Comparison of ENCODE assay signal across 1 cellular context in the genomic region with DNA sequence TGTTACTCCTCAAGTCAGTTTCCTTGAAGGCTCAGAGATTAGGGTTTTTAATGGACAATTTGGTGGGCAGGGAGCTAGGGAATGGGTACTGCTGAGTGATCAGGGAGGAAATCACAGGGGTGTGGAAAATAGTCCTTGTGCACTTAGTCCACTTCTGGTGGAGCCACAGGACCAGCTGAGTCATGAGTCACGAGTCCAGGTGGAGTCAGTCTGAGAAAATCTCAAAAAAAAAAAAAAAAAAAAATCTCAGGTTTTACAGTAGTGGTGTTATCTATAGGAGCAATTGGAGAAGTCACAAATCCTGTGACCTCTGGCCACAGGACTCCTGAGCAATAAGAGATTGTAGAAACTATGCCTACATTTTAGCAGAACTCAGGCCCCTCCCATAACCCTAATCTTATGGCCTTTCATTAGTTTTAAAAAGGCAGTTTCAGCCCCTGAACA.
TF ChIP-seq lines count a peak whose summit lies in the region.

No MANE protein-coding gene starts in this region.

TF ChIP-seq in K562, 482 proteins besides CTCF, POLR2A, EP300 and RAD21 (continued from another document and continues in another):
- peak; percentile 75; the same call in 1 of the 2 replicates for TF ChIP-seq ZNF589 (CRISPR knock-in tag; IDR thresholded peaks at IDR 0.05; ENCODE audit: low read depth)
- no peak for TF ChIP-seq NUFIP1 (IDR thresholded peaks at IDR 0.05; ENCODE audit: partially characterized antibody)
- peak; percentile 29; the same call in 1 of the 2 replicates for TF ChIP-seq RAD51 (IDR thresholded peaks at IDR 0.05; ENCODE audit: borderline replicate concordance, low read depth)
- TF ChIP-seq PREB (CRISPR knock-in tag; IDR thresholded peaks at IDR 0.05), result no peak
- TF ChIP-seq NR2C2 (CRISPR knock-in tag; IDR thresholded peaks at IDR 0.05), result no peak
- peak; percentile 53 for TF ChIP-seq NR2C2 (tag; IDR thresholded peaks at IDR 0.05)
- peak; percentile 87 for TF ChIP-seq ZNF584 (CRISPR knock-in tag; IDR thresholded peaks at IDR 0.05; ENCODE audit: low read depth)
- TF ChIP-seq TOE1 (IDR thresholded peaks at IDR 0.05; ENCODE audit: borderline replicate concordance), result peak; percentile 69; the same call in 1 of the 2 replicates
- no peak for TF ChIP-seq TOE1 (CRISPR knock-in tag; IDR thresholded peaks at IDR 0.05; ENCODE audit: borderline replicate concordance, low read depth)
- no peak for TF ChIP-seq ZNF586 (CRISPR knock-in tag; conservative IDR thresholded peaks at IDR 0.05)
- TF ChIP-seq FOXM1 (IDR thresholded peaks at IDR 0.05; ENCODE audit: low read depth), result peak; percentile 54; the same call in 1 of the 2 replicates
- no peak for TF ChIP-seq FOXM1 (CRISPR knock-in tag; IDR thresholded peaks at IDR 0.05; ENCODE audit: low read depth)
- no peak for TF ChIP-seq NCOA2 (IDR thresholded peaks at IDR 0.05; ENCODE audit: partially characterized antibody in 2 of 2)
- TF ChIP-seq MAFK (IDR thresholded peaks at IDR 0.05; ENCODE audit: low read length), result peak; percentile 24; the same call in 1 of the 2 replicates
- TF ChIP-seq FOXO4 (CRISPR knock-in tag; IDR thresholded peaks at IDR 0.05), result no peak
- TF ChIP-seq C11orf30 (IDR thresholded peaks at IDR 0.05; ENCODE audit: low read depth), result peak; percentile 64; the same call in 1 of the 2 replicates
- TF ChIP-seq KLF6 (CRISPR knock-in tag; IDR thresholded peaks at IDR 0.05; ENCODE audit: borderline replicate concordance), result no peak
- peak in 1 of 2 experiments; percentile 83; a peak in 2 of 4 replicates for TF ChIP-seq MLLT1 (IDR thresholded peaks at IDR 0.05)
- TF ChIP-seq JUND (IDR thresholded peaks at IDR 0.05; ENCODE audit: borderline replicate concordance, low read depth, low read length), result peak; percentile 88; the same call in 1 of the 2 replicates
- TF ChIP-seq JUND (tag; IDR thresholded peaks at IDR 0.05; ENCODE audit: borderline replicate concordance, low read depth, low read length), result peak; percentile 76; the same call in 2 of the 3 replicates
- TF ChIP-seq ESRRA (IDR thresholded peaks at IDR 0.05; ENCODE audit: borderline replicate concordance, low read depth), result peak; percentile 77; the same call in 1 of the 2 replicates
- 0 out of 2 replicates have a peak, but pooled peaks have one; percentile 50 for TF ChIP-seq ATF7 (IDR thresholded peaks at IDR 0.05)
- TF ChIP-seq, protein P1, sequence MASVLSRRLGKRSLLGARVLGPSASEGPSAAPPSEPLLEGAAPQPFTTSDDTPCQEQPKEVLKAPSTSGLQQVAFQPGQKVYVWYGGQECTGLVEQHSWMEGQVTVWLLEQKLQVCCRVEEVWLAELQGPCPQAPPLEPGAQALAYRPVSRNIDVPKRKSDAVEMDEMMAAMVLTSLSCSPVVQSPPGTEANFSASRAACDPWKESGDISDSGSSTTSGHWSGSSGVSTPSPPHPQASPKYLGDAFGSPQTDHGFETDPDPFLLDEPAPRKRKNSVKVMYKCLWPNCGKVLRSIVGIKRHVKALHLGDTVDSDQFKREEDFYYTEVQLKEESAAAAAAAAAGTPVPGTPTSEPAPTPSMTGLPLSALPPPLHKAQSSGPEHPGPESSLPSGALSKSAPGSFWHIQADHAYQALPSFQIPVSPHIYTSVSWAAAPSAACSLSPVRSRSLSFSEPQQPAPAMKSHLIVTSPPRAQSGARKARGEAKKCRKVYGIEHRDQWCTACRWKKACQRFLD (CRISPR knock-in tag; IDR thresholded peaks at IDR 0.05), result peak; percentile 74; the same call in 1 of the 2 replicates
- peak; percentile 83 for TF ChIP-seq NFE2 (IDR thresholded peaks at IDR 0.05; ENCODE audit: low read depth)
- TF ChIP-seq ZNF316 (IDR thresholded peaks at IDR 0.05), result peak; percentile 73; the same call in 1 of the 2 replicates
- peak; percentile 79; the same call in 1 of the 2 replicates for TF ChIP-seq HMG20A (CRISPR knock-in tag; conservative IDR thresholded peaks at IDR 0.05)
- no peak; the same call in 1 of the 2 replicates for TF ChIP-seq CREB1 (IDR thresholded peaks at IDR 0.05)
- 0 out of 2 replicates have a peak, but pooled peaks have one; percentile 16 for TF ChIP-seq CREB1 (CRISPR knock-in tag; IDR thresholded peaks at IDR 0.05)
- no peak for TF ChIP-seq NONO (IDR thresholded peaks at IDR 0.05; ENCODE audit: low read depth in 2 of 2, low read length in 1 of 2)
- no peak for TF ChIP-seq DLX4 (CRISPR knock-in tag; IDR thresholded peaks at IDR 0.05)
- TF ChIP-seq NCOR1 (IDR thresholded peaks at IDR 0.05), result peak; percentile 64
- peak; percentile 82; the same call in 1 of the 2 replicates for TF ChIP-seq NBN (IDR thresholded peaks at IDR 0.05; ENCODE audit: low read depth)
- TF ChIP-seq HDGF (IDR thresholded peaks at IDR 0.05), result no peak
- peak; percentile 90 for TF ChIP-seq TEAD4 (IDR thresholded peaks at IDR 0.05; ENCODE audit: low read length)
- TF ChIP-seq TEAD4 (CRISPR knock-in tag; IDR thresholded peaks at IDR 0.05; ENCODE audit: borderline replicate concordance), result no peak
- TF ChIP-seq, protein P2, sequence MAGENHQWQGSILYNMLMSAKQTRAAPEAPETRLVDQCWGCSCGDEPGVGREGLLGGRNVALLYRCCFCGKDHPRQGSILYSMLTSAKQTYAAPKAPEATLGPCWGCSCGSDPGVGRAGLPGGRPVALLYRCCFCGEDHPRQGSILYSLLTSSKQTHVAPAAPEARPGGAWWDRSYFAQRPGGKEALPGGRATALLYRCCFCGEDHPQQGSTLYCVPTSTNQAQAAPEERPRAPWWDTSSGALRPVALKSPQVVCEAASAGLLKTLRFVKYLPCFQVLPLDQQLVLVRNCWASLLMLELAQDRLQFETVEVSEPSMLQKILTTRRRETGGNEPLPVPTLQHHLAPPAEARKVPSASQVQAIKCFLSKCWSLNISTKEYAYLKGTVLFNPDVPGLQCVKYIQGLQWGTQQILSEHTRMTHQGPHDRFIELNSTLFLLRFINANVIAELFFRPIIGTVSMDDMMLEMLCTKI (IDR thresholded peaks at IDR 0.05; ENCODE audit: partially characterized antibody), result no peak
- TF ChIP-seq FOXJ2 (tag; IDR thresholded peaks at IDR 0.05), result peak; percentile 88
- TF ChIP-seq ZNF644 (tag; IDR thresholded peaks at IDR 0.05; ENCODE audit: low read depth), result peak; percentile 83; the same call in 1 of the 2 replicates
- TF ChIP-seq FOSL1 (tag; conservative IDR thresholded peaks at IDR 0.05), result peak; percentile 95
- TF ChIP-seq, protein P3, sequence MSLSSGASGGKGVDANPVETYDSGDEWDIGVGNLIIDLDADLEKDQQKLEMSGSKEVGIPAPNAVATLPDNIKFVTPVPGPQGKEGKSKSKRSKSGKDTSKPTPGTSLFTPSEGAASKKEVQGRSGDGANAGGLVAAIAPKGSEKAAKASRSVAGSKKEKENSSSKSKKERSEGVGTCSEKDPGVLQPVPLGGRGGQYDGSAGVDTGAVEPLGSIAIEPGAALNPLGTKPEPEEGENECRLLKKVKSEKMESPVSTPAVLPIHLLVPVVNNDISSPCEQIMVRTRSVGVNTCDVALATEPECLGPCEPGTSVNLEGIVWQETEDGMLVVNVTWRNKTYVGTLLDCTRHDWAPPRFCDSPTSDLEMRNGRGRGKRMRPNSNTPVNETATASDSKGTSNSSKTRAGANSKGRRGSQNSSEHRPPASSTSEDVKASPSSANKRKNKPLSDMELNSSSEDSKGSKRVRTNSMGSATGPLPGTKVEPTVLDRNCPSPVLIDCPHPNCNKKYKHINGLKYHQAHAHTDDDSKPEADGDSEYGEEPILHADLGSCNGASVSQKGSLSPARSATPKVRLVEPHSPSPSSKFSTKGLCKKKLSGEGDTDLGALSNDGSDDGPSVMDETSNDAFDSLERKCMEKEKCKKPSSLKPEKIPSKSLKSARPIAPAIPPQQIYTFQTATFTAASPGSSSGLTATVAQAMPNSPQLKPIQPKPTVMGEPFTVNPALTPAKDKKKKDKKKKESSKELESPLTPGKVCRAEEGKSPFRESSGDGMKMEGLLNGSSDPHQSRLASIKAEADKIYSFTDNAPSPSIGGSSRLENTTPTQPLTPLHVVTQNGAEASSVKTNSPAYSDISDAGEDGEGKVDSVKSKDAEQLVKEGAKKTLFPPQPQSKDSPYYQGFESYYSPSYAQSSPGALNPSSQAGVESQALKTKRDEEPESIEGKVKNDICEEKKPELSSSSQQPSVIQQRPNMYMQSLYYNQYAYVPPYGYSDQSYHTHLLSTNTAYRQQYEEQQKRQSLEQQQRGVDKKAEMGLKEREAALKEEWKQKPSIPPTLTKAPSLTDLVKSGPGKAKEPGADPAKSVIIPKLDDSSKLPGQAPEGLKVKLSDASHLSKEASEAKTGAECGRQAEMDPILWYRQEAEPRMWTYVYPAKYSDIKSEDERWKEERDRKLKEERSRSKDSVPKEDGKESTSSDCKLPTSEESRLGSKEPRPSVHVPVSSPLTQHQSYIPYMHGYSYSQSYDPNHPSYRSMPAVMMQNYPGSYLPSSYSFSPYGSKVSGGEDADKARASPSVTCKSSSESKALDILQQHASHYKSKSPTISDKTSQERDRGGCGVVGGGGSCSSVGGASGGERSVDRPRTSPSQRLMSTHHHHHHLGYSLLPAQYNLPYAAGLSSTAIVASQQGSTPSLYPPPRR (CRISPR knock-in tag; IDR thresholded peaks at IDR 0.05; ENCODE audit: borderline replicate concordance), result 0 out of 2 replicates have a peak, but pooled peaks have one; percentile 68
- 0 out of 4 replicates have a peak, but pooled peaks of 1 of the 2 experiments have one; percentile 41 for TF ChIP-seq ARNT (IDR thresholded peaks at IDR 0.05)
- peak; percentile 60; the same call in 1 of the 2 replicates for TF ChIP-seq KLF16 (IDR thresholded peaks at IDR 0.05)
- no peak for TF ChIP-seq THRAP3 (IDR thresholded peaks at IDR 0.05; ENCODE audit: borderline replicate concordance)
- no peak for TF ChIP-seq TAF15 (IDR thresholded peaks at IDR 0.05; ENCODE audit: low read depth, low read length)
- TF ChIP-seq HDAC3 (IDR thresholded peaks at IDR 0.05; ENCODE audit: borderline replicate concordance, partially characterized antibody), result peak; percentile 58
- TF ChIP-seq SUPT5H (IDR thresholded peaks at IDR 0.05), result no peak
- peak; percentile 83 for TF ChIP-seq SOX6 (IDR thresholded peaks at IDR 0.05)
- TF ChIP-seq ZNF384 (IDR thresholded peaks at IDR 0.05; ENCODE audit: low read depth, low read length), result peak; percentile 97
- TF ChIP-seq SP1 (CRISPR knock-in tag; IDR thresholded peaks at IDR 0.05), result 0 out of 2 replicates have a peak, but pooled peaks have one; percentile 43
- TF ChIP-seq GATA2 (CRISPR knock-in tag; IDR thresholded peaks at IDR 0.05), result 0 out of 2 replicates have a peak, but pooled peaks have one; percentile 31
- peak; percentile 92 for TF ChIP-seq ZEB2 (IDR thresholded peaks at IDR 0.05)
- peak; percentile 73; the same call in 1 of the 2 replicates for TF ChIP-seq BACH1 (tag; IDR thresholded peaks at IDR 0.05)
- no peak for TF ChIP-seq NRF1 (conservative IDR thresholded peaks at IDR 0.05 in 1 of 2, IDR thresholded peaks at IDR 0.05 in 1 of 2)
- peak; percentile 100 for TF ChIP-seq KDM1A (IDR thresholded peaks at IDR 0.05)
- peak; percentile 100 for TF ChIP-seq HDAC2 (IDR thresholded peaks at IDR 0.05)
